ENCODE assay signal across 7 cellular contexts in the genomic region with DNA sequence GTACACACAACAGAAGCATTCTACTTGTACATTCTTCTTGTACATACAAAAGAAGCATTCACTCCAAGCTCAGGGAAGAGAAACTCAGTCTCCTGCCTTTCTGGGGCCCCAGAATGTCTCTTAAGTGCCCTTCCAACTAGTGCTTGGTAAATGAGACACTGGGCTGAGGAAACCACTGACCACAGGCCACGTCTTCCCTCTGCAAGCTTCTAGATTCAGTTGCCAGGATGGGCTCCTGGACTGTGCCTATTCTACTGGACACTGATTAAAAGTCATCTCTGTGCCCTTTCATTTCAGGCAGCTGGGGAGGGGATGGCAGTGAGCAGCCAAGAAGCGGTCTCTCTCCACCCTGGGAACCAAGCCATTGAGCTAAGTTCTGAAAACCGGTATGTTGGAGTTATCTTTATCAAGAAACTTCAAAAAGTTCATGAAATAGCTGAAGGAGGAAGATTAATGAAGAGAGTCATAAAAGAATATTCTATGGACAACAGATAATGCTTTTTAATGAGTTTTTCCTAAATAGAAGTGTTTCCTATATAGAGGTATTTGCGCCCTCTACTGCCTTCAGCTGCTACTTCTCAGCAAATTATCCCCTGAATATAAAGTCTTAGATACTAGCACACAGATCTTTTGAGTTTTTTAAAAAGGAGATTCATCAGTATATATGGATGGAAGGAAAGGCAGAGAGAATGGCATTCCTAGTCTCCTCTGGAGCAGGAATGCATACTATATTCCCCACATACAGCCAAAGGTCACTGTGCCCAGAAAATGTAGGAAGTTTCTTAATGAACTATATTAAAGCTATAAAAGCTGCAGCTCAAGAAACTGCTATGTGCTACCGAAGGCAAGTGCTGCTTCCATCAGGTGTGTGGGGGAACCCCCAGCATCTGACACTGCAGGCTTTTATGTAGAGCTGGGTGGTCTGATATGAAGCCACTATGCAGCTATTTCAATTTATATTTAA. TPM values are rescaled to one million over a fixed set of nuclear protein-coding genes. Genes with fewer than 3 reads are reported as not detected.
DNase-seq lines count a peak whose midpoint lies in the region; ATAC-seq and TF ChIP-seq lines count a peak whose summit lies in the region.

No MANE protein-coding gene starts in this region.

- H3K36me3 Mint-ChIP-seq in mesothelial cell of epicardium = no peaks in the 10 kb centered on the region

- no peaks in the 10 kb centered on the region for H3K27me3 ChIP-seq in mammary epithelial cell (ENCODE audit: insufficient read depth, low read length)

- H3K4me1 Mint-ChIP-seq in mesothelial cell of epicardium = peaks cover 24% of the 10 kb centered on the region

- no peak overlapping the region for H2AFZ ChIP-seq in mammary epithelial cell (ENCODE audit: low read depth, low read length)

- no peaks in the 10 kb centered on the region for H4K20me1 ChIP-seq in mammary epithelial cell (ENCODE audit: insufficient read depth, low read length)

- peaks cover 9% of the 10 kb centered on the region for H3K4me1 ChIP-seq in mammary epithelial cell (ENCODE audit: insufficient read depth, low read length)

- H3K9me3 ChIP-seq in mammary epithelial cell (replicated peaks; ENCODE audit: insufficient read depth, low read length) = no peaks in the 10 kb centered on the region

- in situ Hi-C loops in mammary epithelial cell (cut with MboI; ENCODE audit: low sequenced_read_pairs in 2 of 2) = loop anchor here in 1 of 2 donors (10.0 kb wide), 1 partner anchor 115 kb away; the partner anchor contains the start of gene LIPA

- no peaks in the 10 kb centered on the region for H3K27me3 Mint-ChIP-seq in mesothelial cell of epicardium (ENCODE audit: low read depth)

- intact Hi-C loops in mammary epithelial cell (cut with micrococcal nuclease) = loop anchor here (1.0 kb wide), 1 partner anchor 76 kb away; no protein-coding TSS in a partner anchor

- CTCF ChIA-PET in mammary epithelial cell (lab: Charles Lee; ENCODE audit: low non-redundant PET) = interaction anchor here (0.5 to 0.7 kb wide), 2 partner anchors 14 to 118 kb away, joined by 3 to 4 read pairs; partner anchors contain the start of gene LIPA

- WGBS in mammary epithelial cell (ENCODE audit: low coverage, missing lambda C conversion rate) = 92% methylated on average over 5 of the region's 5 CpGs

- peaks cover 5% of the 10 kb centered on the region for H3K9me3 Mint-ChIP-seq in mesothelial cell of epicardium

- H3K9ac ChIP-seq in mammary epithelial cell (ENCODE audit: insufficient read depth, low read length) = no peak overlapping the region

- DNase-seq in EH (ENCODE audit: low read depth) (peak; percentile 67), KG1 (lab: John Stamatoyannopoulos, UW) (peak; percentile 24), mammary epithelial cell (no peak), mesothelial cell of epicardium (ENCODE audit: low spot score in 2 of 2, unreplicated experiment in 2 of 2) (no peak), NCI-H2081 treated with DMSO at 0.1 percent for 48 hours (lab: John Stamatoyannopoulos, UW) (no peak)
- DNase-seq in stimulated activated CD4-positive, alpha-beta T cell treated with anti-CD3 and anti-CD28 coated beads, Interleukin-2, amount 100 ng/mL, for 48 hours = no peak

- no peaks in the 10 kb centered on the region for H3K36me3 ChIP-seq in mammary epithelial cell (ENCODE audit: insufficient read depth, low read length)

- H3K4me3 Mint-ChIP-seq in mesothelial cell of epicardium = no peak overlapping the region

- H3K27ac ChIP-seq in mammary epithelial cell (ENCODE audit: insufficient read depth, low read depth, low read length) = no peak overlapping the region

- no peak overlapping the region for H3K4me3 ChIP-seq in mammary epithelial cell (replicated peaks in 1 of 3; ENCODE audit: insufficient read depth in 1 of 3, low read depth in 2 of 3, low read length in 3 of 3)

- dilution Hi-C loops in mammary epithelial cell (cut with HindIII; ENCODE audit: low sequenced_read_pairs) = loop anchor here (5.0 kb wide), 1 partner anchor 92 kb away; no protein-coding TSS in a partner anchor

- BruUV-seq in mammary epithelial cell (replicated peaks; lab: Mats Ljungman, UMichigan) = no TSS peak

- peak; percentile 44 to 60 for TF ChIP-seq CTCF in mammary epithelial cell (conservative IDR thresholded peaks at IDR 0.05 in 1 of 2, IDR thresholded peaks at IDR 0.05 in 1 of 2; ENCODE audit: extremely low read depth in 1 of 2, insufficient read depth in 1 of 2, low read depth in 1 of 2, low read length in 2 of 2)
- TF ChIP-seq CTCF in mesothelial cell of epicardium (IDR thresholded peaks at IDR 0.05; ENCODE audit: unreplicated experiment) = peak; percentile 15

- no peak overlapping the region for H3K4me2 ChIP-seq in mammary epithelial cell (ENCODE audit: insufficient read depth, low read depth, low read length)

- peak overlapping the region; percentile 45 for H3K27ac Mint-ChIP-seq in mesothelial cell of epicardium

- H3K79me2 ChIP-seq in mammary epithelial cell (ENCODE audit: insufficient read depth, low read length) = no peaks in the 10 kb centered on the region

- ATAC-seq in GM21576 (IDR thresholded peaks at IDR 0.05; ENCODE audit: unreplicated experiment) = no peak

RNA-seq across cellular contexts. Expression of gene IFIT1B, which starts 8.4 kb away (rescaled TPM):
- not detected for total RNA-seq in mammary epithelial cell
- not detected for polyA plus RNA-seq in mammary epithelial cell
- not detected for polyA minus RNA-seq in mammary epithelial cell
- not detected in 3 replicates for total RNA-seq in mesothelial cell of epicardium

RNA-seq across cellular contexts. Expression of gene IFIT1, which starts 23.0 kb away (rescaled TPM):
- total RNA-seq in mammary epithelial cell (1 to 10 TPM in 1 of 2 donors, under 1 TPM in 1; 0.50 to 1.2 TPM), mesothelial cell of epicardium (34.5 to 44.1 TPM (median 35.4 TPM) in 3 replicates)
- polyA plus RNA-seq in mammary epithelial cell = 0.37 TPM
- polyA minus RNA-seq in mammary epithelial cell = 3.5 TPM

RNA-seq across cellular contexts. Expression of gene IFIT3, which starts 41.6 kb away (rescaled TPM):
- total RNA-seq in mammary epithelial cell = 1 to 10 TPM; 2.5 to 3.6 TPM
- 2.2 TPM for polyA plus RNA-seq in mammary epithelial cell
- polyA minus RNA-seq in mammary epithelial cell = 0.67 TPM
- total RNA-seq in mesothelial cell of epicardium = 14.3 to 17.8 TPM (median 14.9 TPM) in 3 replicates

RNA-seq across cellular contexts. Expression of gene IFIT5, which starts 44.9 kb away (rescaled TPM):
- total RNA-seq in mammary epithelial cell (10 to 100 TPM in 1 of 2 donors, 1 to 10 TPM in 1; 7.6 to 11.2 TPM), mesothelial cell of epicardium (19.1 to 20.5 TPM (median 20.1 TPM) in 3 replicates)
- polyA plus RNA-seq in mammary epithelial cell = 4.2 TPM
- polyA minus RNA-seq in mammary epithelial cell = 2.5 TPM

Comparison
In these comparisons a context has a peak if more than half of its experiments do, and no peak if none do; other contexts are left out.
1. DNase-seq: peak in EH (single experiment) and KG1 (single experiment); none in mammary epithelial cell (single experiment), mesothelial cell of epicardium (0 of 2), stimulated activated CD4-positive, alpha-beta T cell treated with anti-CD3 and anti-CD28 coated beads, Interleukin-2, amount 100 ng/mL, for 48 hours (0 of 2) and NCI-H2081 treated with DMSO at 0.1 percent for 48 hours (single experiment).
2. RNA of gene IFIT1, which starts 23.0 kb away (total RNA-seq): 34.5 to 44.1 TPM in mesothelial cell of epicardium; 0.50 to 1.2 TPM in mammary epithelial cell; every median in the first group is over 10 times any median in the second.